ENCODE assay signal across 8 cellular contexts in genomic region chr7:33039257-33039904, GRCh38. TPM values are rescaled to one million over a fixed set of nuclear protein-coding genes. Genes with fewer than 3 reads are reported as not detected.
DNase-seq lines count a peak whose midpoint lies in the region; ATAC-seq and TF ChIP-seq lines count a peak whose summit lies in the region.

No MANE protein-coding gene starts in this region.

- POLR2A ChIA-PET in RWPE1 (lab: Yijun Ruan, JAX; ENCODE audit: low non-redundant PET): interaction anchor here (0.8 to 0.9 kb wide), 2 partner anchors 33 to 83 kb away, joined by 4 to 6 read pairs; no protein-coding TSS in a partner anchor

- no peak overlapping the region for H2AFZ ChIP-seq in smooth muscle cell (ENCODE audit: low read depth)

- peak overlapping the region; percentile 0 for H3K9ac ChIP-seq in smooth muscle cell (ENCODE audit: low read depth)

- peak; percentile 24 for ATAC-seq in GM21786 (IDR thresholded peaks at IDR 0.05; ENCODE audit: unreplicated experiment)

- H3K27ac ChIP-seq in RWPE1: no peak overlapping the region
- H3K27ac ChIP-seq in smooth muscle cell (ENCODE audit: low read depth): no peak overlapping the region

- peak overlapping the region; percentile 55 for H3K4me3 ChIP-seq in fibroblast of the aortic adventitia (ENCODE audit: low read depth, low read length)
- H3K4me3 ChIP-seq in smooth muscle cell: peak overlapping the region; percentile 26

- H3K27me3 ChIP-seq in smooth muscle cell (ENCODE audit: low read depth): no peaks in the 10 kb centered on the region

- H3F3A ChIP-seq in smooth muscle cell (ENCODE audit: low read depth): no peaks in the 10 kb centered on the region

- TF ChIP-seq CTCF in RWPE1 (conservative IDR thresholded peaks at IDR 0.05; ENCODE audit: low read depth) (no peak), fibroblast of the aortic adventitia (IDR thresholded peaks at IDR 0.05; ENCODE audit: insufficient read depth, low read length) (no peak), smooth muscle cell (IDR thresholded peaks at IDR 0.05; ENCODE audit: borderline replicate concordance, insufficient read depth, poor library complexity, severe bottlenecking) (no peak)

- 80% methylated on average over 5 of the region's 5 CpGs for WGBS in smooth muscle cell (ENCODE audit: low lambda C conversion rate)

- H3K36me3 ChIP-seq in smooth muscle cell (ENCODE audit: low read depth): no peaks in the 10 kb centered on the region

- DNase-seq in DMS53 (lab: John Stamatoyannopoulos, UW) (peak; percentile 47), RWPE1 (ENCODE audit: low spot score) (peak; percentile 26), fibroblast of the aortic adventitia (ENCODE audit: low read depth) (peak; percentile 40), smooth muscle cell (lab: John Stamatoyannopoulos, UW; ENCODE audit: unreplicated experiment) (no peak), DMS 273 treated with DMSO at 0.1 percent for 48 hours (lab: John Stamatoyannopoulos, UW) (no peak), NCI-H1694 treated with DMSO at 0.1 percent for 48 hours (lab: John Stamatoyannopoulos, UW) (no peak), NCI-H2081 (lab: John Stamatoyannopoulos, UW) (no peak)

- H3K9me3 ChIP-seq in smooth muscle cell (replicated peaks; ENCODE audit: low read depth): no peaks in the 10 kb centered on the region

- H3K79me2 ChIP-seq in smooth muscle cell (ENCODE audit: low read depth): peaks cover 70% of the 10 kb centered on the region

- CTCF ChIA-PET in RWPE1 (lab: Yijun Ruan, JAX): interaction anchor here (1.6 kb wide), 1 partner anchor 71 kb away, joined by 4 read pairs; no protein-coding TSS in a partner anchor

- H4K20me1 ChIP-seq in smooth muscle cell (ENCODE audit: low read depth): peaks cover 29% of the 10 kb centered on the region

- H3K4me1 ChIP-seq in smooth muscle cell (ENCODE audit: low read depth): no peaks in the 10 kb centered on the region

- peak overlapping the region; percentile 58 for H3K4me2 ChIP-seq in smooth muscle cell

RNA-seq across cellular contexts. Expression of gene NT5C3A, which starts 23.2 kb away (rescaled TPM):
- total RNA-seq in fibroblast of the aortic adventitia (ENCODE audit: low replicate concordance): 17.1 and 26.8 TPM in 2 replicates
- 16.5 and 25.4 TPM in 2 replicates for total RNA-seq in smooth muscle cell
- 12.9 and 17.7 TPM in 2 replicates for polyA plus RNA-seq in smooth muscle cell

Comparison
In these comparisons a context has a peak if more than half of its experiments do, and no peak if none do; other contexts are left out.
1. DNase-seq: peak in DMS53 (single experiment), RWPE1 (single experiment) and fibroblast of the aortic adventitia (single experiment); none in smooth muscle cell (single experiment), DMS 273 treated with DMSO at 0.1 percent for 48 hours (single experiment), NCI-H1694 treated with DMSO at 0.1 percent for 48 hours (single experiment) and NCI-H2081 (0 of 2).